Comparison of ENCODE assay signal across 22 cellular contexts in the genomic region with DNA sequence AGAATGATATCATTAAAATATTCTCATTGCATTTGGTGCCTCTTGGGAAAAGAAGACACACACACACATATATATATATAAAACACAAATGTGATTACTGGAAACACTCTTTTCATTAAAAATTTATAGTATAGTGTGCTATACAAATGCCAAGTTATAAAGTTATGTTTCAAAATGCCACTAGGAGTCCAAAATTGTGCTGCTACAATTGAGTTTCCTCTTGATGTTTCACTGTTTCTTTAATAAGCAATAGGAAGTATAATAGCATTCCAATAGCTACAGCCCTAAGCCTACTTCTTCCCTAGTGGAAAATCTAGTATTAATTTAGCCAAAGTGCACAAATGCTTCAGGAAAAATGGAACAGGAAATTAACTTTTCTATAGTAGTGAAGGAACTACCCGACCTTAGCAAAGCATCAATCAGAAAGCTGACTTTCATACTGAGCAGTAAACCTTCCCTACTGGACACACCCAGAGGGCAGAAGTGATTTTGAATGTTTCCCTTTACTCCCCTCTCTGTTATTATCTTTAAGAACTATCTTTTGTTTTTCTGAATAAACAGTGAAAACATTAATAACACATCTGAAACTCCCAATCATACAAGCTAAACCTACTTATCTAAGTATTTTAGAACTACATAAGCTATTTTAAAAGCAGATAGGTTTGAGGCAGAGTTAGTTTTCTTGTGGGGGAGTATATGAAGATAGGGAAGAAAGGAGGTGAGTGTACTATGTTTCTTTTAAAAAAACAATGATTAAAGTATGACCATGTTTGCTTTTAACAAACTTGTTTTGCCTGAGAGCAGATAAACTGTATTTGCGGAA. TPM values are rescaled to one million over a fixed set of nuclear protein-coding genes. Genes with fewer than 3 reads are reported as not detected.
DNase-seq lines count a peak whose midpoint lies in the region; ATAC-seq and TF ChIP-seq lines count a peak whose summit lies in the region.
"Had no signal": no experiment of that assay in that cellular context is flagged by ENCODE, and none has a peak within 500 bp of the region (broad histone marks: within the 10 kb centered on the region; RNA-seq: fewer than 3 reads in every experiment).

No MANE protein-coding gene starts in this region.

- H3K4me3 Mint-ChIP-seq in activated naive CD4-positive, alpha-beta T cell treated with anti-CD3 and anti-CD28 coated beads for 36 hours = no peak overlapping the region
- H3K4me3 Mint-ChIP-seq: activated CD4-positive, alpha-beta T cell treated with anti-CD3 and anti-CD28 coated beads for 36 hours; dendritic cell treated with granulocyte-macrophage colony-stimulating factor and Interleukin-4, amounts not matched to agents 40 ng/mL and 50 ng/mL, for 4 days had no signal

- TF ChIP-seq CTCF in heart right ventricle (IDR thresholded peaks at IDR 0.05) (peak in 2 of 9 donors; percentile 12 to 19), epithelial cell of proximal tubule (conservative IDR thresholded peaks at IDR 0.05; ENCODE audit: low read depth, low read length) (peak; percentile 9), psoas muscle (IDR thresholded peaks at IDR 0.05) (peak; percentile 5)

- peaks cover 9% of the 10 kb centered on the region for H3K27me3 Mint-ChIP-seq in activated naive CD4-positive, alpha-beta T cell treated with anti-CD3 and anti-CD28 coated beads for 36 hours (ENCODE audit: low read depth)

- intact Hi-C loops in heart right ventricle (cut with DNase I) = no loop called here
- intact Hi-C loops in left ventricle myocardium superior (cut with micrococcal nuclease) = no loop called here
- intact Hi-C loops in psoas muscle (cut with DNase I) = loop anchor here in 1 of 2 donors (5.0 kb wide), 1 partner anchor 45 kb away; no protein-coding TSS in a partner anchor
- intact Hi-C loops in activated naive CD4-positive, alpha-beta T cell treated with anti-CD3 and anti-CD28 coated beads for 36 hours (cut with micrococcal nuclease) = no loop called here

- H3K36me3 ChIP-seq in heart right ventricle = no peaks in the 10 kb centered on the region
- H3K36me3 ChIP-seq in psoas muscle (ENCODE audit: insufficient read depth in 1 of 2, low read depth in 1 of 2) = no peaks in the 10 kb centered on the region
- H3K36me3 ChIP-seq: BLaER1 treated with 17β-estradiol and CSF1 and Interleukin-3, amounts not matched to agents 10 nM and 100 nM had no signal

- ATAC-seq in heart right ventricle (peak in 2 of 8 donors; percentile 10), left ventricle myocardium superior (no peak), psoas muscle (no peak)
- ATAC-seq: activated CD4-positive, alpha-beta T cell treated with anti-CD3 and anti-CD28 coated beads for 36 hours; sciatic nerve had no signal

- WGBS in heart right ventricle, 2 donors = 57 to 66% methylated on average over 2 of the region's 2 CpGs
- 61 to 66% (median 66%) methylated on average over 2 of the region's 2 CpGs for WGBS in psoas muscle, 3 donors

- H3K27ac ChIP-seq in heart right ventricle (peak overlapping the region in 6 of 10 donors; percentile 4 to 69 (median 40)), psoas muscle (peak overlapping the region; percentile 72)
- H3K27ac ChIP-seq: BLaER1 treated with 17β-estradiol and CSF1 and Interleukin-3, amounts not matched to agents 10 nM and 100 nM; PC-9 had no signal

- CTCF ChIA-PET in activated naive CD4-positive, alpha-beta T cell treated with anti-CD3 and anti-CD28 coated beads for 36 hours (lab: Charles Lee) = interaction anchor here (0.7 to 2.0 kb wide), 4 partner anchors 37 to 107 kb away, joined by 3 to 5 read pairs (median 4); no protein-coding TSS in a partner anchor

- no peaks in the 10 kb centered on the region for H3K36me3 Mint-ChIP-seq in activated naive CD4-positive, alpha-beta T cell treated with anti-CD3 and anti-CD28 coated beads for 36 hours (ENCODE audit: low read depth)

- H3K9me3 Mint-ChIP-seq in activated naive CD4-positive, alpha-beta T cell treated with anti-CD3 and anti-CD28 coated beads for 36 hours = no peaks in the 10 kb centered on the region
- H3K9me3 Mint-ChIP-seq: dendritic cell treated with granulocyte-macrophage colony-stimulating factor and Interleukin-4, amounts not matched to agents 40 ng/mL and 50 ng/mL, for 4 days had no signal

- H3K4me1 Mint-ChIP-seq in activated naive CD4-positive, alpha-beta T cell treated with anti-CD3 and anti-CD28 coated beads for 36 hours (ENCODE audit: low read depth) = peaks cover 7% of the 10 kb centered on the region

- peaks cover 5 to 95% (median 70%) of the 10 kb centered on the region in 9 donors for H3K4me1 ChIP-seq in heart right ventricle
- peaks cover 76% of the 10 kb centered on the region for H3K4me1 ChIP-seq in psoas muscle

- DNase-seq in heart right ventricle (no peak), left ventricle myocardium superior (no peak), epithelial cell of proximal tubule (ENCODE audit: low read depth) (no peak), psoas muscle (no peak), GOT3 (lab: John Stamatoyannopoulos, UW) (no peak), cortex of kidney (lab: John Stamatoyannopoulos, UW) (no peak), DMS114 treated with DMSO at 0.1 percent for 48 hours (lab: John Stamatoyannopoulos, UW; ENCODE audit: unreplicated experiment) (no peak)
- no peak for DNase-seq in activated naive CD4-positive, alpha-beta T cell treated with anti-CD3 and anti-CD28 coated beads for 36 hours
- DNase-seq: 8988T; activated CD4-positive, alpha-beta T cell treated with anti-CD3 and anti-CD28 coated beads for 36 hours; activated effector memory CD4-positive, alpha-beta T cell treated with anti-CD3 and anti-CD28 coated beads, Interleukin-2, amount 50 U/mL, for 16 hours; amygdala; head of caudate nucleus; KBM-7; NCI-H1048; NCI-H2107; PC-9; stimulated activated CD4-positive, alpha-beta T cell treated with anti-CD3 and anti-CD28 coated beads, Interleukin-4, amount 100 ng/mL, for 24 hours; testis had no signal

- H3K27me3 ChIP-seq in heart right ventricle (no peaks in the 10 kb centered on the region), psoas muscle (ENCODE audit: insufficient read depth in 3 of 3, low read length in 2 of 3) (no peaks in the 10 kb centered on the region)
- H3K27me3 ChIP-seq: BLaER1 treated with 17β-estradiol and CSF1 and Interleukin-3, amounts not matched to agents 10 nM and 100 nM; testis had no signal

- no peak overlapping the region for H3K27ac Mint-ChIP-seq in activated naive CD4-positive, alpha-beta T cell treated with anti-CD3 and anti-CD28 coated beads for 36 hours
- H3K27ac Mint-ChIP-seq: activated CD4-positive, alpha-beta T cell treated with anti-CD3 and anti-CD28 coated beads for 36 hours; dendritic cell treated with granulocyte-macrophage colony-stimulating factor and Interleukin-4, amounts not matched to agents 40 ng/mL and 50 ng/mL, for 4 days had no signal

- H3K9me3 ChIP-seq in heart right ventricle = peaks cover 0 to 3% (median 0%) of the 10 kb centered on the region in 11 donors
- no peaks in the 10 kb centered on the region for H3K9me3 ChIP-seq in psoas muscle
- H3K9me3 ChIP-seq: BLaER1 treated with 17β-estradiol and CSF1 and Interleukin-3, amounts not matched to agents 10 nM and 100 nM; testis had no signal

- no peak overlapping the region for H3K4me3 ChIP-seq in heart right ventricle
- no peak overlapping the region for H3K4me3 ChIP-seq in epithelial cell of proximal tubule (ENCODE audit: low read depth, low read length)
- no peak overlapping the region for H3K4me3 ChIP-seq in psoas muscle
- H3K4me3 ChIP-seq: BLaER1 treated with 17β-estradiol and CSF1 and Interleukin-3, amounts not matched to agents 10 nM and 100 nM; PC-9; testis had no signal

RNA-seq across cellular contexts. Expression of a gene that starts 13.6 kb away (rescaled TPM):
- 10 to 100 TPM; 16.3 to 56.5 (median 40.9) TPM for total RNA-seq in heart right ventricle
- polyA plus RNA-seq in heart right ventricle = 1 to 10 TPM; 3.9 to 4.0 TPM
- 32.8 TPM for total RNA-seq in left ventricle myocardium superior
- 0.80 and 2.1 TPM in 2 replicates for total RNA-seq in epithelial cell of proximal tubule
- 10 to 100 TPM; 12.0 to 39.2 (median 23.1) TPM for total RNA-seq in psoas muscle
- polyA plus RNA-seq in psoas muscle = 10 to 100 TPM in 1 of 3 donors, 1 to 10 TPM in 1, under 1 TPM in 1; 0.90 to 11.7 (median 4.9) TPM
- not detected for total RNA-seq in activated naive CD4-positive, alpha-beta T cell treated with anti-CD3 and anti-CD28 coated beads for 36 hours
- total RNA-seq: activated CD4-positive, alpha-beta T cell treated with anti-CD3 and anti-CD28 coated beads for 36 hours had no signal

RNA-seq across cellular contexts. Expression of a gene that starts 51.6 kb away (rescaled TPM):
- 10 to 100 TPM; 11.8 to 18.1 (median 13.9) TPM for total RNA-seq in heart right ventricle
- 1 to 10 TPM; 6.0 to 7.8 TPM for polyA plus RNA-seq in heart right ventricle
- 14.3 TPM for total RNA-seq in left ventricle myocardium superior
- 9.1 and 11.0 TPM in 2 replicates for total RNA-seq in epithelial cell of proximal tubule
- total RNA-seq in psoas muscle = 10 to 100 TPM in 1 of 4 donors, 1 to 10 TPM in 3; 7.1 to 10.1 (median 9.6) TPM
- 1 to 10 TPM; 5.5 to 8.3 (median 6.2) TPM for polyA plus RNA-seq in psoas muscle
- 10 to 100 TPM; 25.0 to 26.7 TPM for total RNA-seq in activated naive CD4-positive, alpha-beta T cell treated with anti-CD3 and anti-CD28 coated beads for 36 hours
